Comparison of ENCODE assay signal across 14 cellular contexts in the genomic region with DNA sequence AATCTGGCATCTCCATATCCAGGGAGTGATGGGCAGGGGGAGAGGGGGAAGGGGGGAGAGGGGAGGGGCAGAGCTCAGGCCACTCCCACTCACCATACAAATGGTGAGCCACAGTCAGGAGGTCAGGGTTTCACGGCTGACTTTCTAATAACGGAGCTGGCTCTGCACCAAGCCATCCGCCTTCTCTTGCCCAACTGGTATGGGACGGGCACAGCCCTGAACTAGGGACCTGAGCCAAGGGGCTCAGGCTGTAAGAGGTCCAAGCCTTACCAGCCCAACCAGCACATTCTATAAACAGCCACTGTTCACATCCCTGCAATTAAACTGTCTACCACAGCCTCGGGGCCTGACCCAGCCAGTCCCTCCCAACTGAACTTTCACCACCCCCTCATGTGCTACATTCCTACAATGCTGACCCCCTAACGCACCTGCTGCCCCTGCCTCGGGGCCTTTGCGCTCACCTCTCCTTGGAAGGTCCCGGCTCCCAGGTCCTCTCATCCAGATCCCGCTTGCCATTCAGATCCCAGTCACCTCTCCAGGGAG. TPM values are rescaled to one million over a fixed set of nuclear protein-coding genes. Genes with fewer than 3 reads are reported as not detected.
DNase-seq lines count a peak whose midpoint lies in the region; ATAC-seq lines count a peak whose summit lies in the region.
"Had no signal": no experiment of that assay in that cellular context is flagged by ENCODE, and none has a peak within 500 bp of the region (broad histone marks: within the 10 kb centered on the region; RNA-seq: fewer than 3 reads in every experiment).

No MANE protein-coding gene starts in this region.

- no peak overlapping the region for H3K4me2 ChIP-seq in neuronal stem cell (ENCODE audit: insufficient read depth, low read length, poor library complexity, severe bottlenecking)

- no peaks in the 10 kb centered on the region for H3K9me3 Mint-ChIP-seq in CD4-positive, CD25-positive, alpha-beta regulatory T cell
- H3K9me3 Mint-ChIP-seq: activated CD4-positive, alpha-beta T cell treated with anti-CD3 and anti-CD28 coated beads, Interleukin-2, amount 10 ng/mL, durations not matched to agents 24 days and 14 days had no signal

- H3K27me3 ChIP-seq in CD4-positive, CD25-positive, alpha-beta regulatory T cell (ENCODE audit: control insufficient read depth, insufficient read depth, low read length), result no peaks in the 10 kb centered on the region
- H3K27me3 ChIP-seq in MG63 (no peaks in the 10 kb centered on the region), neuronal stem cell (ENCODE audit: control insufficient read depth in 3 of 3, insufficient read depth in 3 of 3, low read depth in 1 of 3, low read length in 3 of 3) (peaks cover 0 to 5% (median 0%) of the 10 kb centered on the region in 3 experiments)
- H3K27me3 ChIP-seq: ascending aorta, BE2C had no signal

- peak overlapping the region; percentile 16 for H2AFZ ChIP-seq in neuronal stem cell (ENCODE audit: low read length)

- no peaks in the 10 kb centered on the region for H3K9me3 ChIP-seq in CD4-positive, CD25-positive, alpha-beta regulatory T cell (ENCODE audit: control insufficient read depth in 2 of 2, low read length in 2 of 2)
- no peaks in the 10 kb centered on the region for H3K9me3 ChIP-seq in MG63
- no peaks in the 10 kb centered on the region for H3K9me3 ChIP-seq in neuronal stem cell (replicated peaks in 1 of 2; ENCODE audit: control insufficient read depth in 2 of 2, insufficient read depth in 1 of 2, low read depth in 1 of 2, low read length in 2 of 2)
- H3K9me3 ChIP-seq: ascending aorta, BE2C had no signal

- H3K23ac ChIP-seq in neuronal stem cell (ENCODE audit: low read depth, low read length, poor library complexity), result no peak overlapping the region

- peak overlapping the region; percentile 2 for H3K18ac ChIP-seq in neuronal stem cell (ENCODE audit: low read length)

- H3K27me3 Mint-ChIP-seq in CD4-positive, CD25-positive, alpha-beta regulatory T cell, result no peaks in the 10 kb centered on the region
- H3K27me3 Mint-ChIP-seq: activated CD4-positive, alpha-beta T cell treated with anti-CD3 and anti-CD28 coated beads, Interleukin-2, amount 10 ng/mL, durations not matched to agents 24 days and 14 days had no signal

- H3K36me3 ChIP-seq in CD4-positive, CD25-positive, alpha-beta regulatory T cell (ENCODE audit: control insufficient read depth, insufficient read depth, low read length), result peaks cover 54% of the 10 kb centered on the region
- H3K36me3 ChIP-seq in MG63 (no peaks in the 10 kb centered on the region), neuronal stem cell (replicated peaks in 1 of 2; ENCODE audit: control insufficient read depth in 2 of 2, insufficient read depth in 2 of 2, low read length in 2 of 2) (no peaks in the 10 kb centered on the region)
- H3K36me3 ChIP-seq: ascending aorta, BE2C had no signal

- H3K79me1 ChIP-seq in neuronal stem cell (ENCODE audit: low read depth, low read length), result no peaks in the 10 kb centered on the region

- H2AK5ac ChIP-seq in neuronal stem cell (ENCODE audit: low read depth, low read length), result no peak overlapping the region

- H3K4me1 ChIP-seq in CD4-positive, CD25-positive, alpha-beta regulatory T cell (ENCODE audit: control insufficient read depth, insufficient read depth, low read length, poor library complexity, severe bottlenecking), result no peaks in the 10 kb centered on the region
- H3K4me1 ChIP-seq in neuronal stem cell (ENCODE audit: control insufficient read depth in 2 of 2, insufficient read depth in 1 of 2, low read depth in 1 of 2, low read length in 2 of 2), result peaks cover 0 to 5% of the 10 kb centered on the region in 2 donors
- H3K4me1 ChIP-seq: BE2C had no signal

- H2BK15ac ChIP-seq in neuronal stem cell (ENCODE audit: low read length), result no peak overlapping the region

- no peak overlapping the region for H2BK12ac ChIP-seq in neuronal stem cell (ENCODE audit: low read length)

- H3K27ac Mint-ChIP-seq in CD4-positive, CD25-positive, alpha-beta regulatory T cell, result peak overlapping the region; percentile 73 to 97 (median 85)

- no peak for ATAC-seq in CD4-positive, CD25-positive, alpha-beta regulatory T cell (ENCODE audit: low read depth in 2 of 2)

- no peak overlapping the region for H4K8ac ChIP-seq in neuronal stem cell (ENCODE audit: low read depth, low read length)

- H3K9ac ChIP-seq in neuronal stem cell (ENCODE audit: low read depth, low read length, poor library complexity), result no peak overlapping the region

- no peak overlapping the region for H3K14ac ChIP-seq in neuronal stem cell (ENCODE audit: low read length)

- H3K4ac ChIP-seq in neuronal stem cell (ENCODE audit: low read length), result no peak overlapping the region

- H3K4me1 Mint-ChIP-seq in CD4-positive, CD25-positive, alpha-beta regulatory T cell, result peaks cover 4 to 35% (median 13%) of the 10 kb centered on the region in 4 donors

- no peak overlapping the region for H4K91ac ChIP-seq in neuronal stem cell (ENCODE audit: low read depth, low read length, poor library complexity)

- H3K36me3 Mint-ChIP-seq in CD4-positive, CD25-positive, alpha-beta regulatory T cell, result peaks cover 36% of the 10 kb centered on the region

- H3K4me3 ChIP-seq in CD4-positive, CD25-positive, alpha-beta regulatory T cell (ENCODE audit: low read depth, low read length), result no peak overlapping the region
- H3K4me3 ChIP-seq in MG63 (no peak overlapping the region), neuronal stem cell (ENCODE audit: low read length in 2 of 2) (no peak overlapping the region)
- H3K4me3 ChIP-seq: ascending aorta, SK-N-MC had no signal

- H3K4me3 Mint-ChIP-seq in CD4-positive, CD25-positive, alpha-beta regulatory T cell, result no peak overlapping the region
- H3K4me3 Mint-ChIP-seq: activated CD4-positive, alpha-beta T cell treated with anti-CD3 and anti-CD28 coated beads, Interleukin-2, amount 10 ng/mL, durations not matched to agents 24 days and 14 days had no signal

- no peak overlapping the region for H2BK120ac ChIP-seq in neuronal stem cell (ENCODE audit: low read depth, low read length)

- no peak overlapping the region for H3K27ac ChIP-seq in CD4-positive, CD25-positive, alpha-beta regulatory T cell (ENCODE audit: insufficient read depth, low read length, poor library complexity, severe bottlenecking)
- H3K27ac ChIP-seq in neuronal stem cell (replicated peaks; ENCODE audit: low read length), result no peak overlapping the region
- H3K27ac ChIP-seq: ascending aorta, SK-N-MC had no signal

- no CpG with 5 or more reads among the region's 10 CpGs for WGBS in neuronal stem cell (ENCODE audit: extremely low coverage in 2 of 2, insufficient read length in 2 of 2, insufficient replicate concordance in 1 of 2), 2 donors

- H2BK5ac ChIP-seq in neuronal stem cell (ENCODE audit: low read length), result no peak overlapping the region

- DNase-seq in CD4-positive, CD25-positive, alpha-beta regulatory T cell, result no peak
- DNase-seq in MG63 (peak; percentile 77), epidermal melanocyte (ENCODE audit: insufficient read length, low spot score) (peak; percentile 64), neuronal stem cell (ENCODE audit: low spot score) (no peak), germinal center (ENCODE audit: low spot score) (no peak), LoVo (ENCODE audit: low spot score) (no peak), NCI-H1105 treated with DMSO at 0.1 percent for 48 hours (lab: John Stamatoyannopoulos, UW) (no peak), NOMO-1 treated with DMSO at 0.1 percent for 48 hours (lab: John Stamatoyannopoulos, UW; ENCODE audit: unreplicated experiment) (no peak)
- DNase-seq: activated CD4-positive, alpha-beta T cell treated with anti-CD3 and anti-CD28 coated beads, Interleukin-2, amount 10 ng/mL, durations not matched to agents 24 days and 14 days; BE2C; NCI-H1436; NCI-H774 had no signal

RNA-seq across cellular contexts. Expression of a gene that starts 32.5 kb away (rescaled TPM):
- total RNA-seq in CD4-positive, CD25-positive, alpha-beta regulatory T cell, result 85.7 TPM
- polyA plus RNA-seq in CD4-positive, CD25-positive, alpha-beta regulatory T cell, result 100 to 1,000 TPM; 165 to 188 (median 183) TPM
- total RNA-seq in MG63 (2014; rRNA removed; shearing (Covaris generic); ENCODE audit: low replicate concordance), result 33.7 and 41.1 TPM in 2 replicates
- 32.6 TPM for polyA plus RNA-seq in neuronal stem cell (2013, experiment 1 of 2)
- 34.6 TPM for polyA plus RNA-seq in neuronal stem cell (2013, experiment 2 of 2)

Comparison
In these comparisons a context has a peak if more than half of its experiments do, and no peak if none do; other contexts are left out.
1. DNase-seq: peak in MG63 (single experiment) and epidermal melanocyte (single experiment); none in CD4-positive, CD25-positive, alpha-beta regulatory T cell (0 of 3), neuronal stem cell (single experiment), germinal center (single experiment), LoVo (single experiment), NCI-H1105 treated with DMSO at 0.1 percent for 48 hours (single experiment) and NOMO-1 treated with DMSO at 0.1 percent for 48 hours (single experiment).